24 cellular contexts compared by ENCODE assay signal in genomic region chr2:96386470-96386869, GRCh38. TPM values are rescaled to one million over a fixed set of nuclear protein-coding genes. Genes with fewer than 3 reads are reported as not detected.
DNase-seq lines count a peak whose midpoint lies in the region; ATAC-seq, FAIRE-seq and TF ChIP-seq lines count a peak whose summit lies in the region.
"Had no signal": no experiment of that assay in that cellular context is flagged by ENCODE, and none has a peak within 500 bp of the region (broad histone marks: within the 10 kb centered on the region; RNA-seq: fewer than 3 reads in every experiment).

No MANE protein-coding gene starts in this region.

- peak overlapping the region; percentile 58 for H3K27ac ChIP-seq in 22Rv1
- H3K27ac ChIP-seq: esophagus muscularis mucosa, HL-60, tibial nerve had no signal

- ATAC-seq in Right ventricle myocardium inferior (no peak), HG03565 (IDR thresholded peaks at IDR 0.05; ENCODE audit: unreplicated experiment) (no peak)
- ATAC-seq: activated CD8-positive, alpha-beta T cell treated with anti-CD3 and anti-CD28 coated beads, Interleukin-2, amount 10 ng/mL, durations not matched to agents 7 days and 5 days; stimulated activated naive CD8-positive, alpha-beta T cell treated with anti-CD3 and anti-CD28 coated beads, Interleukin-15, amount 100 ng/mL, for 72 hours had no signal

- DNase-seq in HTR-8/SVneo (ENCODE audit: insufficient read length, low spot score), result no peak
- DNase-seq in NCI-H69 (lab: John Stamatoyannopoulos, UW), result peak; percentile 52
- peak; percentile 11 for DNase-seq in fibroblast of mammary gland (ENCODE audit: low read depth)
- DNase-seq in Right ventricle myocardium inferior (ENCODE audit: missing footprints), result no peak
- no peak for DNase-seq in NCI-H2227 (lab: John Stamatoyannopoulos, UW; ENCODE audit: unreplicated experiment)
- DNase-seq in effector CD4-positive, alpha-beta T cell, result no peak
- DNase-seq: activated CD4-positive, CD25-positive, alpha-beta regulatory T cell treated with anti-CD3 and anti-CD28 coated beads, Interleukin-2, amount 50 U/mL, for 72 hours; activated CD8-positive, alpha-beta T cell treated with anti-CD3 and anti-CD28 coated beads, Interleukin-2, amount 10 ng/mL, durations not matched to agents 7 days and 5 days; activated gamma-delta T cell treated with Interleukin-2 at 50 U/mL for 16 hours; activated T-cell treated with anti-CD3 and anti-CD28 coated beads, Interleukin-2, amount 50 U/mL, for 1 hour; DND-41; kidney glomerular epithelial cell; naive B cell; NCI-H1694; nucleus accumbens; retina; stimulated activated CD4-positive, alpha-beta T cell treated with anti-CD3 and anti-CD28 coated beads, Interleukin-12 subunit alpha, Interleukin-12 subunit beta, amount 100 ng/mL, for 4 hours; stimulated activated naive CD8-positive, alpha-beta T cell treated with anti-CD3 and anti-CD28 coated beads, Interleukin-15, amount 100 ng/mL, for 72 hours had no signal

- H3K4me3 ChIP-seq in fibroblast of mammary gland (ENCODE audit: control insufficient read depth, low read depth, low read length), result no peak overlapping the region
- H3K4me3 ChIP-seq: esophagus muscularis mucosa, tibial nerve had no signal

- intact Hi-C loops in Right ventricle myocardium inferior (cut with DNase I), result no loop called here

- TF ChIP-seq CTCF in 22Rv1 (IDR thresholded peaks at IDR 0.05) (no peak), fibroblast of mammary gland (conservative IDR thresholded peaks at IDR 0.05; ENCODE audit: control insufficient read depth, insufficient read depth, low read depth, low read length) (no peak)

- peak; percentile 68 for FAIRE-seq in HTR-8/SVneo (lab: Jason Lieb, UNC)
- FAIRE-seq: colon had no signal

RNA-seq across cellular contexts. Expression of gene NCAPH, which starts 50.9 kb away (rescaled TPM):
- 1.1 TPM for total RNA-seq in Right ventricle myocardium inferior

Comparison
In these comparisons a context has a peak if more than half of its experiments do, and no peak if none do; other contexts are left out.
1. DNase-seq: peak in NCI-H69 (single experiment) and fibroblast of mammary gland (single experiment); none in HTR-8/SVneo (single experiment), Right ventricle myocardium inferior (single experiment), NCI-H2227 (single experiment) and effector CD4-positive, alpha-beta T cell (single experiment).